1 cellular context compared by ENCODE assay signal in genomic region chr2:65429799-65430514, GRCh38.
TF ChIP-seq lines count a peak whose summit lies in the region.

No MANE protein-coding gene starts in this region.

TF ChIP-seq in HepG2, 621 proteins besides CTCF, POLR2A, EP300 and RAD21 (continued from another document and continues in another):
- TF ChIP-seq KLF11 (CRISPR knock-in tag; IDR thresholded peaks at IDR 0.05) (0 out of 2 replicates have a peak, but pooled peaks have one; percentile 17), ZMYM3 (CRISPR knock-in tag; IDR thresholded peaks at IDR 0.05) (peak; percentile 1; the same call in 1 of the 2 replicates), ERF (CRISPR knock-in tag; IDR thresholded peaks at IDR 0.05) (0 out of 2 replicates have a peak, but pooled peaks have one; percentile 6), IRX3 (CRISPR knock-in tag; IDR thresholded peaks at IDR 0.05; ENCODE audit: borderline replicate concordance, low read depth) (0 out of 2 replicates have a peak, but pooled peaks have one; percentile 32), ZNF580 (CRISPR knock-in tag; IDR thresholded peaks at IDR 0.05; ENCODE audit: borderline replicate concordance, low read depth) (peak; percentile 1; the same call in 1 of the 2 replicates), AKAP8 (CRISPR knock-in tag; IDR thresholded peaks at IDR 0.05) (peak; percentile 17; the same call in 1 of the 2 replicates), U2AF2 (IDR thresholded peaks at IDR 0.05; ENCODE audit: low read depth, low read length) (no peak), IRF2 (CRISPR knock-in tag; IDR thresholded peaks at IDR 0.05) (no peak), SOX6 (IDR thresholded peaks at IDR 0.05) (no peak), SOX6 (CRISPR knock-in tag; IDR thresholded peaks at IDR 0.05) (peak; percentile 22; the same call in 1 of the 2 replicates), ZNF232 (CRISPR knock-in tag; IDR thresholded peaks at IDR 0.05; ENCODE audit: borderline replicate concordance) (peak; percentile 40; the same call in 1 of the 2 replicates), KAT7 (CRISPR knock-in tag; IDR thresholded peaks at IDR 0.05; ENCODE audit: borderline replicate concordance) (0 out of 2 replicates have a peak, but pooled peaks have one; percentile 31), KAT2B (IDR thresholded peaks at IDR 0.05; ENCODE audit: borderline replicate concordance, low read depth, low read length) (peak; percentile 18; the same call in 1 of the 2 replicates), ZNF652 (CRISPR knock-in tag; IDR thresholded peaks at IDR 0.05; ENCODE audit: borderline replicate concordance, low read depth) (peak; percentile 65; the same call in 1 of the 2 replicates), ELF3 (CRISPR knock-in tag; IDR thresholded peaks at IDR 0.05) (peak; percentile 10; the same call in 1 of the 2 replicates), PBX2 (CRISPR knock-in tag; IDR thresholded peaks at IDR 0.05) (no peak), ZNF709 (CRISPR knock-in tag; IDR thresholded peaks at IDR 0.05) (0 out of 2 replicates have a peak, but pooled peaks have one; percentile 15), ZNF333 (CRISPR knock-in tag; IDR thresholded peaks at IDR 0.05; ENCODE audit: borderline replicate concordance) (0 out of 2 replicates have a peak, but pooled peaks have one; percentile 2), ZNF609 (CRISPR knock-in tag; IDR thresholded peaks at IDR 0.05; ENCODE audit: borderline replicate concordance) (0 out of 2 replicates have a peak, but pooled peaks have one; percentile 4), XRCC5 (optimal IDR thresholded peaks at IDR 0.05; ENCODE audit: low read length) (peak; percentile 12), JARID2 (CRISPR knock-in tag; IDR thresholded peaks at IDR 0.05; ENCODE audit: insufficient replicate concordance) (no peak), ZNF816 (CRISPR knock-in tag; IDR thresholded peaks at IDR 0.05; ENCODE audit: borderline replicate concordance) (0 out of 2 replicates have a peak, but pooled peaks have one; percentile 36), TOPORS (CRISPR knock-in tag; IDR thresholded peaks at IDR 0.05) (peak; percentile 52; the same call in 1 of the 2 replicates), ZBTB1 (CRISPR knock-in tag; IDR thresholded peaks at IDR 0.05; ENCODE audit: borderline replicate concordance) (0 out of 2 replicates have a peak, but pooled peaks have one; percentile 62), SMYD3 (CRISPR knock-in tag; IDR thresholded peaks at IDR 0.05) (0 out of 2 replicates have a peak, but pooled peaks have one; percentile 57), PHF21A (CRISPR knock-in tag; IDR thresholded peaks at IDR 0.05) (0 out of 2 replicates have a peak, but pooled peaks have one; percentile 11), ONECUT2 (CRISPR knock-in tag; IDR thresholded peaks at IDR 0.05) (0 out of 2 replicates have a peak, but pooled peaks have one; percentile 42)
- TF ChIP-seq, protein P1, sequence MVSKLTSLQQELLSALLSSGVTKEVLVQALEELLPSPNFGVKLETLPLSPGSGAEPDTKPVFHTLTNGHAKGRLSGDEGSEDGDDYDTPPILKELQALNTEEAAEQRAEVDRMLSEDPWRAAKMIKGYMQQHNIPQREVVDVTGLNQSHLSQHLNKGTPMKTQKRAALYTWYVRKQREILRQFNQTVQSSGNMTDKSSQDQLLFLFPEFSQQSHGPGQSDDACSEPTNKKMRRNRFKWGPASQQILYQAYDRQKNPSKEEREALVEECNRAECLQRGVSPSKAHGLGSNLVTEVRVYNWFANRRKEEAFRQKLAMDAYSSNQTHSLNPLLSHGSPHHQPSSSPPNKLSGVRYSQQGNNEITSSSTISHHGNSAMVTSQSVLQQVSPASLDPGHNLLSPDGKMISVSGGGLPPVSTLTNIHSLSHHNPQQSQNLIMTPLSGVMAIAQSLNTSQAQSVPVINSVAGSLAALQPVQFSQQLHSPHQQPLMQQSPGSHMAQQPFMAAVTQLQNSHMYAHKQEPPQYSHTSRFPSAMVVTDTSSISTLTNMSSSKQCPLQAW (CRISPR knock-in tag; IDR thresholded peaks at IDR 0.05) = 0 out of 2 replicates have a peak, but pooled peaks have one; percentile 35
- TF ChIP-seq, protein P2, sequence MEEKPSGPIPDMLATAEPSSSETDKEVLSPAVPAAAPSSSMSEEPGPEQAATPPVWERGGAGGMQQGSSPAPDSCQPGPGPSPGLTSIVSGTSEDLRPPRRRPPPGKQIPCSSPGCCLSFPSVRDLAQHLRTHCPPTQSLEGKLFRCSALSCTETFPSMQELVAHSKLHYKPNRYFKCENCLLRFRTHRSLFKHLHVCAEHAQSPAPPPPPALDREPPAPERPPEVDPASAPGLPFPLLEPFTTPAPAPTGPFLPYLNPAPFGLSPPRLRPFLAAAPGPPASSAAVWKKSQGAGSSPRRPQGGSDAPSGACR (CRISPR knock-in tag; IDR thresholded peaks at IDR 0.05) = 0 out of 2 replicates have a peak, but pooled peaks have one; percentile 11
- TF ChIP-seq, protein P3, sequence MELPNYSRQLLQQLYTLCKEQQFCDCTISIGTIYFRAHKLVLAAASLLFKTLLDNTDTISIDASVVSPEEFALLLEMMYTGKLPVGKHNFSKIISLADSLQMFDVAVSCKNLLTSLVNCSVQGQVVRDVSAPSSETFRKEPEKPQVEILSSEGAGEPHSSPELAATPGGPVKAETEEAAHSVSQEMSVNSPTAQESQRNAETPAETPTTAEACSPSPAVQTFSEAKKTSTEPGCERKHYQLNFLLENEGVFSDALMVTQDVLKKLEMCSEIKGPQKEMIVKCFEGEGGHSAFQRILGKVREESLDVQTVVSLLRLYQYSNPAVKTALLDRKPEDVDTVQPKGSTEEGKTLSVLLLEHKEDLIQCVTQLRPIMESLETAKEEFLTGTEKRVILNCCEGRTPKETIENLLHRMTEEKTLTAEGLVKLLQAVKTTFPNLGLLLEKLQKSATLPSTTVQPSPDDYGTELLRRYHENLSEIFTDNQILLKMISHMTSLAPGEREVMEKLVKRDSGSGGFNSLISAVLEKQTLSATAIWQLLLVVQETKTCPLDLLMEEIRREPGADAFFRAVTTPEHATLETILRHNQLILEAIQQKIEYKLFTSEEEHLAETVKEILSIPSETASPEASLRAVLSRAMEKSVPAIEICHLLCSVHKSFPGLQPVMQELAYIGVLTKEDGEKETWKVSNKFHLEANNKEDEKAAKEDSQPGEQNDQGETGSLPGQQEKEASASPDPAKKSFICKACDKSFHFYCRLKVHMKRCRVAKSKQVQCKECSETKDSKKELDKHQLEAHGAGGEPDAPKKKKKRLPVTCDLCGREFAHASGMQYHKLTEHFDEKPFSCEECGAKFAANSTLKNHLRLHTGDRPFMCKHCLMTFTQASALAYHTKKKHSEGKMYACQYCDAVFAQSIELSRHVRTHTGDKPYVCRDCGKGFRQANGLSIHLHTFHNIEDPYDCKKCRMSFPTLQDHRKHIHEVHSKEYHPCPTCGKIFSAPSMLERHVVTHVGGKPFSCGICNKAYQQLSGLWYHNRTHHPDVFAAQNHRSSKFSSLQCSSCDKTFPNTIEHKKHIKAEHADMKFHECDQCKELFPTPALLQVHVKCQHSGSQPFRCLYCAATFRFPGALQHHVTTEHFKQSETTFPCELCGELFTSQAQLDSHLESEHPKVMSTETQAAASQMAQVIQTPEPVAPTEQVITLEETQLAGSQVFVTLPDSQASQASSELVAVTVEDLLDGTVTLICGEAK (IDR thresholded peaks at IDR 0.05) = no peak
- TF ChIP-seq, protein P3 (CRISPR knock-in tag; IDR thresholded peaks at IDR 0.05) = peak; percentile 9; the same call in 1 of the 2 replicates
- TF ChIP-seq, protein P4, sequence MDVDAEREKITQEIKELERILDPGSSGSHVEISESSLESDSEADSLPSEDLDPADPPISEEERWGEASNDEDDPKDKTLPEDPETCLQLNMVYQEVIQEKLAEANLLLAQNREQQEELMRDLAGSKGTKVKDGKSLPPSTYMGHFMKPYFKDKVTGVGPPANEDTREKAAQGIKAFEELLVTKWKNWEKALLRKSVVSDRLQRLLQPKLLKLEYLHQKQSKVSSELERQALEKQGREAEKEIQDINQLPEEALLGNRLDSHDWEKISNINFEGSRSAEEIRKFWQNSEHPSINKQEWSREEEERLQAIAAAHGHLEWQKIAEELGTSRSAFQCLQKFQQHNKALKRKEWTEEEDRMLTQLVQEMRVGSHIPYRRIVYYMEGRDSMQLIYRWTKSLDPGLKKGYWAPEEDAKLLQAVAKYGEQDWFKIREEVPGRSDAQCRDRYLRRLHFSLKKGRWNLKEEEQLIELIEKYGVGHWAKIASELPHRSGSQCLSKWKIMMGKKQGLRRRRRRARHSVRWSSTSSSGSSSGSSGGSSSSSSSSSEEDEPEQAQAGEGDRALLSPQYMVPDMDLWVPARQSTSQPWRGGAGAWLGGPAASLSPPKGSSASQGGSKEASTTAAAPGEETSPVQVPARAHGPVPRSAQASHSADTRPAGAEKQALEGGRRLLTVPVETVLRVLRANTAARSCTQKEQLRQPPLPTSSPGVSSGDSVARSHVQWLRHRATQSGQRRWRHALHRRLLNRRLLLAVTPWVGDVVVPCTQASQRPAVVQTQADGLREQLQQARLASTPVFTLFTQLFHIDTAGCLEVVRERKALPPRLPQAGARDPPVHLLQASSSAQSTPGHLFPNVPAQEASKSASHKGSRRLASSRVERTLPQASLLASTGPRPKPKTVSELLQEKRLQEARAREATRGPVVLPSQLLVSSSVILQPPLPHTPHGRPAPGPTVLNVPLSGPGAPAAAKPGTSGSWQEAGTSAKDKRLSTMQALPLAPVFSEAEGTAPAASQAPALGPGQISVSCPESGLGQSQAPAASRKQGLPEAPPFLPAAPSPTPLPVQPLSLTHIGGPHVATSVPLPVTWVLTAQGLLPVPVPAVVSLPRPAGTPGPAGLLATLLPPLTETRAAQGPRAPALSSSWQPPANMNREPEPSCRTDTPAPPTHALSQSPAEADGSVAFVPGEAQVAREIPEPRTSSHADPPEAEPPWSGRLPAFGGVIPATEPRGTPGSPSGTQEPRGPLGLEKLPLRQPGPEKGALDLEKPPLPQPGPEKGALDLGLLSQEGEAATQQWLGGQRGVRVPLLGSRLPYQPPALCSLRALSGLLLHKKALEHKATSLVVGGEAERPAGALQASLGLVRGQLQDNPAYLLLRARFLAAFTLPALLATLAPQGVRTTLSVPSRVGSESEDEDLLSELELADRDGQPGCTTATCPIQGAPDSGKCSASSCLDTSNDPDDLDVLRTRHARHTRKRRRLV (CRISPR knock-in tag; IDR thresholded peaks at IDR 0.05) = peak; percentile 63; the same call in 1 of the 2 replicates
